ENCODE assay signal across 13 cellular contexts in the genomic region with DNA sequence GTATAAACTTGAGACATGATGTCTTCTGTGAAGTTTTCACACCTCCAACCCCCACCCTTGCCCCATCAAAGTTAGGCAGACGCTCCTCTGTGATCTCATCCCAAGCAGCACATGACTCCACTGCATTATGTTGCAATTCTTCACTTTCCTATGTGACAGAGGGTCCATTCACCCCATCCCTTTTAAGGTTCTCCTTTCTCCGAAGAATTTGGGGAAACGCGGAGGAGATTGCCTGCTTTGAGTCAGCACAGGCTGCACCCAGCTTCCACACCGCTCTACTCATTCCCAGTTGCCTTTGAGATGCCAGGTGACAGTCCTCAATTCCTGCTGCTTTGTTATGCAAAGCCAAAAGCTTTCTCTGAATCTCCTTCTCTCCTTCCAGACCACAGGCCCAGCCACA.
DNase-seq lines count a peak whose midpoint lies in the region; ATAC-seq and FAIRE-seq lines count a peak whose summit lies in the region.
"Had no signal": no experiment of that assay in that cellular context is flagged by ENCODE, and none has a peak within 500 bp of the region (broad histone marks: within the 10 kb centered on the region; RNA-seq: fewer than 3 reads in every experiment).

No MANE protein-coding gene starts in this region.

- in situ Hi-C loops in G401 (cut with HindIII; ENCODE audit: low sequenced_read_pairs) = no loop called here

- no peak for ATAC-seq in activated naive CD4-positive, alpha-beta T cell treated with anti-CD3 and anti-CD28 coated beads, Interleukin-2, amount 50 U/mL, for 72 hours
- peak; percentile 28 for ATAC-seq in T-helper 17 cell
- ATAC-seq in stimulated activated memory B cell treated with anti-CD40 and anti-IgM and Interleukin-4, amounts not matched to agents 10 μg/mL and 1 μg/mL and 100 μg/mL, for 72 hours = no peak
- no peak for ATAC-seq in GM21786 (IDR thresholded peaks at IDR 0.05; ENCODE audit: unreplicated experiment)

- no peaks in the 10 kb centered on the region for H3K36me3 ChIP-seq in iPS-20b (ENCODE audit: insufficient read depth, low read depth, low read length)
- no peaks in the 10 kb centered on the region for H3K36me3 ChIP-seq in small intestine (ENCODE audit: control insufficient read depth in 2 of 2, insufficient read depth in 2 of 2, low read length in 2 of 2)
- H3K36me3 ChIP-seq: transverse colon had no signal

- H3K27me3 Mint-ChIP-seq in activated naive CD4-positive, alpha-beta T cell treated with anti-CD3 and anti-CD28 coated beads, Interleukin-2, amount 50 U/mL, for 24 hours = no peaks in the 10 kb centered on the region
- H3K27me3 Mint-ChIP-seq in T-helper 17 cell = peaks cover 6% of the 10 kb centered on the region
- H3K27me3 Mint-ChIP-seq in stimulated activated memory B cell treated with anti-CD40 and anti-IgM and Interleukin-4, amounts not matched to agents 10 μg/mL and 1 μg/mL and 100 μg/mL, for 72 hours = peaks cover 9% of the 10 kb centered on the region

- no peak overlapping the region for H3K27ac ChIP-seq in iPS-20b (ENCODE audit: low read length)
- H3K27ac ChIP-seq in small intestine (ENCODE audit: low read depth in 1 of 2, low read length in 1 of 2) = no peak overlapping the region
- H3K27ac ChIP-seq: transverse colon had no signal

- peaks cover 23% of the 10 kb centered on the region for H3K4me1 ChIP-seq in iPS-20b (ENCODE audit: insufficient read depth, low read length)
- H3K4me1 ChIP-seq in small intestine (ENCODE audit: control insufficient read depth in 2 of 2, insufficient read depth in 1 of 2, low read depth in 1 of 2, low read length in 1 of 2) = no peaks in the 10 kb centered on the region
- H3K4me1 ChIP-seq: transverse colon had no signal

- H3K36me3 Mint-ChIP-seq in activated naive CD4-positive, alpha-beta T cell treated with anti-CD3 and anti-CD28 coated beads, Interleukin-2, amount 50 U/mL, for 24 hours = peaks cover 7% of the 10 kb centered on the region
- peaks cover 14 to 44% of the 10 kb centered on the region in 2 donors for H3K36me3 Mint-ChIP-seq in activated naive CD4-positive, alpha-beta T cell treated with anti-CD3 and anti-CD28 coated beads, Interleukin-2, amount 50 U/mL, for 72 hours
- no peaks in the 10 kb centered on the region for H3K36me3 Mint-ChIP-seq in T-helper 17 cell (ENCODE audit: low read depth)
- no peaks in the 10 kb centered on the region for H3K36me3 Mint-ChIP-seq in stimulated activated memory B cell treated with anti-CD40 and anti-IgM and Interleukin-4, amounts not matched to agents 10 μg/mL and 1 μg/mL and 100 μg/mL, for 72 hours
- H3K36me3 Mint-ChIP-seq: natural killer cell had no signal

- H3K9me3 ChIP-seq in T-helper 17 cell (ENCODE audit: control insufficient read depth, low read length, poor library complexity, severe bottlenecking) (no peaks in the 10 kb centered on the region), iPS-20b (ENCODE audit: insufficient read depth, low read depth, low read length) (no peaks in the 10 kb centered on the region), small intestine (ENCODE audit: control insufficient read depth, low read depth) (no peaks in the 10 kb centered on the region)
- H3K9me3 ChIP-seq: transverse colon had no signal

- H3K27me3 ChIP-seq in iPS-20b (ENCODE audit: insufficient read depth, low read length) (no peaks in the 10 kb centered on the region), small intestine (ENCODE audit: control insufficient read depth in 2 of 2, insufficient read depth in 2 of 2, low read length in 2 of 2) (no peaks in the 10 kb centered on the region)
- H3K27me3 ChIP-seq: transverse colon had no signal

- H3K4me1 Mint-ChIP-seq in activated naive CD4-positive, alpha-beta T cell treated with anti-CD3 and anti-CD28 coated beads, Interleukin-2, amount 50 U/mL, for 24 hours = peaks cover 39% of the 10 kb centered on the region
- H3K4me1 Mint-ChIP-seq in T-helper 17 cell = no peaks in the 10 kb centered on the region
- peaks cover 7% of the 10 kb centered on the region for H3K4me1 Mint-ChIP-seq in stimulated activated memory B cell treated with anti-CD40 and anti-IgM and Interleukin-4, amounts not matched to agents 10 μg/mL and 1 μg/mL and 100 μg/mL, for 72 hours

- no peak for FAIRE-seq in small intestine (lab: Jason Lieb, UNC)

- H3K4me3 ChIP-seq in iPS-20b (ENCODE audit: low read length) (peak overlapping the region; percentile 1; the same call in 1 of the 2 replicates), small intestine (ENCODE audit: low read depth in 1 of 2, low read length in 2 of 2) (no peak overlapping the region)
- H3K4me3 ChIP-seq: transverse colon had no signal

- WGBS in small intestine, 3 donors = 82 to 94% (median 92%) methylated on average over 5 of the region's 5 CpGs

- DNase-seq in activated naive CD4-positive, alpha-beta T cell treated with anti-CD3 and anti-CD28 coated beads, Interleukin-2, amount 50 U/mL, for 72 hours (ENCODE audit: low spot score in 2 of 2) = no peak
- DNase-seq in T-helper 17 cell = no peak
- no peak for DNase-seq in G401 (ENCODE audit: low spot score)
- no peak for DNase-seq in small intestine
- DNase-seq: activated CD8-positive, alpha-beta memory T cell treated with anti-CD3 and anti-CD28 coated beads, Interleukin-2, amount 50 U/mL, for 48 hours; EL; erythroblast; natural killer cell; transverse colon had no signal

- no peak overlapping the region for H3K4me3 Mint-ChIP-seq in activated naive CD4-positive, alpha-beta T cell treated with anti-CD3 and anti-CD28 coated beads, Interleukin-2, amount 50 U/mL, for 24 hours
- no peak overlapping the region for H3K4me3 Mint-ChIP-seq in T-helper 17 cell
- no peak overlapping the region for H3K4me3 Mint-ChIP-seq in stimulated activated memory B cell treated with anti-CD40 and anti-IgM and Interleukin-4, amounts not matched to agents 10 μg/mL and 1 μg/mL and 100 μg/mL, for 72 hours
- H3K4me3 Mint-ChIP-seq: natural killer cell had no signal

- peak overlapping the region; percentile 59 for H3K27ac Mint-ChIP-seq in activated naive CD4-positive, alpha-beta T cell treated with anti-CD3 and anti-CD28 coated beads, Interleukin-2, amount 50 U/mL, for 24 hours
- no peak overlapping the region for H3K27ac Mint-ChIP-seq in activated naive CD4-positive, alpha-beta T cell treated with anti-CD3 and anti-CD28 coated beads, Interleukin-2, amount 50 U/mL, for 72 hours
- no peak overlapping the region for H3K27ac Mint-ChIP-seq in T-helper 17 cell
- peak overlapping the region; percentile 37 for H3K27ac Mint-ChIP-seq in stimulated activated memory B cell treated with anti-CD40 and anti-IgM and Interleukin-4, amounts not matched to agents 10 μg/mL and 1 μg/mL and 100 μg/mL, for 72 hours

- no peaks in the 10 kb centered on the region for H3K9me3 Mint-ChIP-seq in activated naive CD4-positive, alpha-beta T cell treated with anti-CD3 and anti-CD28 coated beads, Interleukin-2, amount 50 U/mL, for 24 hours
- peaks cover 6 to 17% of the 10 kb centered on the region in 2 donors for H3K9me3 Mint-ChIP-seq in activated naive CD4-positive, alpha-beta T cell treated with anti-CD3 and anti-CD28 coated beads, Interleukin-2, amount 50 U/mL, for 72 hours
- H3K9me3 Mint-ChIP-seq in stimulated activated memory B cell treated with anti-CD40 and anti-IgM and Interleukin-4, amounts not matched to agents 10 μg/mL and 1 μg/mL and 100 μg/mL, for 72 hours = no peaks in the 10 kb centered on the region
- H3K9me3 Mint-ChIP-seq: natural killer cell had no signal

- no peak overlapping the region for H3K9ac ChIP-seq in iPS-20b (ENCODE audit: low read depth, low read length)

Comparison
In these comparisons a context has a peak if more than half of its experiments do, and no peak if none do; other contexts are left out.
1. H3K27ac Mint-ChIP-seq: peak in activated naive CD4-positive, alpha-beta T cell treated with anti-CD3 and anti-CD28 coated beads, Interleukin-2, amount 50 U/mL, for 24 hours (single experiment) and stimulated activated memory B cell treated with anti-CD40 and anti-IgM and Interleukin-4, amounts not matched to agents 10 μg/mL and 1 μg/mL and 100 μg/mL, for 72 hours (single experiment); none in activated naive CD4-positive, alpha-beta T cell treated with anti-CD3 and anti-CD28 coated beads, Interleukin-2, amount 50 U/mL, for 72 hours (0 of 2) and T-helper 17 cell (single experiment).